In the genomic region with DNA sequence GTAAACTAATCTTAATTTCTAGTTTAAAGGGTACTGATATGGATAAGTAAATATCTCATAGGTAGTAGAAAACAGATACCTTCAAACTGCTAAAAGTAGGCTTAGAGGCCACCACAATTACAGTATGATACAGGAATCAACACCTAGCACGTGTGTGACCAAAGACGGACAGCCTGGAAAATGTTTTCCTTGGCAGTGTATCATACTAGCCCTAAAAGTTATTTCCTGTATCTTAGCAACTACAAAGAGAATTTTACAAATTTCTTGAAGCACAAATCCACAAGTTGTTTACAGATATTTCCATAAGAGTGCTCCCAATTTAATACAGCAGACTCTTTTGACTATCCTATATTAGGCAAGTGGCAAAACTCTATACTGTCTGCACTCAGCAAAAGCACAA, we compare ENCODE assay signal across 19 cellular contexts.
"Had no signal": no experiment of that assay in that cellular context is flagged by ENCODE, and none has a peak within 500 bp of the region (broad histone marks: within the 10 kb centered on the region; RNA-seq: fewer than 3 reads in every experiment).

No MANE protein-coding gene starts in this region.

- ATAC-seq: activated T-cell treated with anti-CD3 and anti-CD28 coated beads, Interleukin-2, amount 50 U/mL, for 4 hours; naive thymus-derived CD4-positive, alpha-beta T cell; stimulated activated effector memory CD8-positive, alpha-beta T cell treated with anti-CD3 and anti-CD28 coated beads, Interleukin-12 subunit alpha, Interleukin-12 subunit beta, amount 100 ng/mL, for 72 hours; upper lobe of right lung had no signal

- H3K27ac ChIP-seq: ascending aorta, neural progenitor cell, testis, upper lobe of right lung had no signal

- H3K27me3 ChIP-seq: ascending aorta, neural progenitor cell, sigmoid colon, testis, upper lobe of right lung had no signal

- FAIRE-seq: colon had no signal

- H3K4me3 ChIP-seq: ascending aorta, neural progenitor cell, sigmoid colon, testis, upper lobe of right lung had no signal

- H3K4me1 ChIP-seq: neural progenitor cell had no signal

- H3K9me3 ChIP-seq: ascending aorta, sigmoid colon, testis, upper lobe of right lung had no signal

- DNase-seq: activated CD4-positive, alpha-beta T cell treated with anti-CD3 and anti-CD28 coated beads, Interleukin-2, amount 10 ng/mL, durations not matched to agents 7 days and 5 days; activated CD8-positive, alpha-beta memory T cell treated with anti-CD3 and anti-CD28 coated beads, Interleukin-2, amount 50 U/mL, for 4 hours; activated naive CD4-positive, alpha-beta T cell treated with anti-CD3 and anti-CD28 coated beads, Interleukin-2, amount 10 ng/mL, durations not matched to agents 7 days and 5 days; activated T-cell treated with anti-CD3 and anti-CD28 coated beads, Interleukin-2, amount 50 U/mL, for 4 hours; erythroblast; foreskin melanocyte; glutamatergic neuron; hippocampal formation; islet precursor cell; naive thymus-derived CD4-positive, alpha-beta T cell; sigmoid colon; stimulated activated CD4-positive, alpha-beta T cell treated with anti-CD3 and anti-CD28 coated beads, Interleukin-4, amount 100 ng/mL, for 24 hours; T1000; testis; upper lobe of right lung had no signal

- H3K9ac ChIP-seq: neural progenitor cell had no signal

- H3K36me3 ChIP-seq: ascending aorta, neural progenitor cell, sigmoid colon, upper lobe of right lung had no signal
